In genomic region chr16:71808593-71809449, GRCh38 we compare ENCODE assay signal across 1 cellular context.
TF ChIP-seq lines count a peak whose summit lies in the region.

AP1G1 (minus strand) TSS chr16:71808834; CDS start chr16:71789479, 19,355 bp downstream.

TF ChIP-seq in HepG2, 621 proteins besides CTCF, POLR2A, EP300 and RAD21 (continued from another document and continues in another):
- peak; percentile 42; the same call in 1 of the 2 replicates for TF ChIP-seq MYC (CRISPR knock-in tag; IDR thresholded peaks at IDR 0.05; ENCODE audit: borderline replicate concordance)
- no peak for TF ChIP-seq TIGD3 (CRISPR knock-in tag; IDR thresholded peaks at IDR 0.05; ENCODE audit: borderline replicate concordance)
- TF ChIP-seq HOMEZ (CRISPR knock-in tag; IDR thresholded peaks at IDR 0.05; ENCODE audit: low read depth) = peak; percentile 81; the same call in 1 of the 2 replicates
- peak; percentile 84 for TF ChIP-seq ERF (CRISPR knock-in tag; IDR thresholded peaks at IDR 0.05)
- TF ChIP-seq NFYC (CRISPR knock-in tag; IDR thresholded peaks at IDR 0.05) = peak; percentile 73
- TF ChIP-seq NFATC3 (CRISPR knock-in tag; IDR thresholded peaks at IDR 0.05) = no peak; the same call in 1 of the 2 replicates
- peak; percentile 41; the same call in 1 of the 3 replicates for TF ChIP-seq MXI1 (IDR thresholded peaks at IDR 0.05; ENCODE audit: borderline replicate concordance, low read depth, low read length)
- peak; percentile 74; the same call in 1 of the 2 replicates for TF ChIP-seq ZBTB37 (CRISPR knock-in tag; IDR thresholded peaks at IDR 0.05)
- TF ChIP-seq FOXC1 (CRISPR knock-in tag; IDR thresholded peaks at IDR 0.05; ENCODE audit: borderline replicate concordance) = peak; percentile 83; the same call in 1 of the 2 replicates
- TF ChIP-seq ZNF576 (CRISPR knock-in tag; IDR thresholded peaks at IDR 0.05) = 0 out of 2 replicates have a peak, but pooled peaks have one; percentile 63
- TF ChIP-seq TBL1XR1 (IDR thresholded peaks at IDR 0.05; ENCODE audit: borderline replicate concordance, low read length, partially characterized antibody) = peak; percentile 24
- peak; percentile 53; the same call in 1 of the 2 replicates for TF ChIP-seq ZNF276 (CRISPR knock-in tag; IDR thresholded peaks at IDR 0.05; ENCODE audit: low read depth)
- peak; percentile 95 for TF ChIP-seq POGZ (CRISPR knock-in tag; IDR thresholded peaks at IDR 0.05)
- TF ChIP-seq HNRNPK (IDR thresholded peaks at IDR 0.05; ENCODE audit: low read depth, low read length, poor library complexity, severe bottlenecking) = peak; percentile 67
- TF ChIP-seq ATF1 (CRISPR knock-in tag; IDR thresholded peaks at IDR 0.05) = peak; percentile 99
- peak; percentile 24 for TF ChIP-seq MIXL1 (CRISPR knock-in tag; IDR thresholded peaks at IDR 0.05)
- TF ChIP-seq NR2F1 (CRISPR knock-in tag; IDR thresholded peaks at IDR 0.05) = no peak
- TF ChIP-seq ZNF280B (CRISPR knock-in tag; IDR thresholded peaks at IDR 0.05; ENCODE audit: borderline replicate concordance) = peak; percentile 74; the same call in 1 of the 2 replicates
- no peak; the same call in 1 of the 2 replicates for TF ChIP-seq TBX2 (CRISPR knock-in tag; IDR thresholded peaks at IDR 0.05; ENCODE audit: borderline replicate concordance)
- peak; percentile 98 for TF ChIP-seq KMT2B (CRISPR knock-in tag; IDR thresholded peaks at IDR 0.05)
- peak; percentile 95 for TF ChIP-seq GATAD1 (CRISPR knock-in tag; IDR thresholded peaks at IDR 0.05)
- TF ChIP-seq ZNF280D (CRISPR knock-in tag; IDR thresholded peaks at IDR 0.05) = peak; percentile 32; the same call in 1 of the 2 replicates
- TF ChIP-seq ISX (CRISPR knock-in tag; conservative IDR thresholded peaks at IDR 0.05) = 0 out of 2 replicates have a peak, but pooled peaks have one; percentile 25
- no peak; the same call in 1 of the 2 replicates for TF ChIP-seq ZNF563 (CRISPR knock-in tag; IDR thresholded peaks at IDR 0.05)
- TF ChIP-seq ZBTB1 (CRISPR knock-in tag; IDR thresholded peaks at IDR 0.05; ENCODE audit: borderline replicate concordance) = no peak
- 0 out of 2 replicates have a peak, but pooled peaks have one; percentile 79 for TF ChIP-seq POLR2AphosphoS2 (IDR thresholded peaks at IDR 0.05; ENCODE audit: low read depth, low read length)
- no peak for TF ChIP-seq ZNF552 (CRISPR knock-in tag; IDR thresholded peaks at IDR 0.05; ENCODE audit: borderline replicate concordance)
- TF ChIP-seq KAT8 (CRISPR knock-in tag; IDR thresholded peaks at IDR 0.05) = peak; percentile 98
- peak; percentile 65 for TF ChIP-seq GABPA (IDR thresholded peaks at IDR 0.05; ENCODE audit: low read depth, low read length)
- peak; percentile 82 for TF ChIP-seq GABPA (CRISPR knock-in tag; IDR thresholded peaks at IDR 0.05; ENCODE audit: low read depth)
- peak; percentile 81; the same call in 1 of the 2 replicates for TF ChIP-seq ZNF20 (CRISPR knock-in tag; IDR thresholded peaks at IDR 0.05)
- TF ChIP-seq POLR2G (IDR thresholded peaks at IDR 0.05; ENCODE audit: low read depth, low read length) = peak; percentile 84
- no peak; the same call in 1 of the 2 replicates for TF ChIP-seq EHMT2 (IDR thresholded peaks at IDR 0.05; ENCODE audit: borderline replicate concordance, low read depth, low read length)
- TF ChIP-seq ZBTB40 (IDR thresholded peaks at IDR 0.05) = no peak
- TF ChIP-seq ZBTB40 (CRISPR knock-in tag; IDR thresholded peaks at IDR 0.05) = peak; percentile 76; the same call in 1 of the 2 replicates
- TF ChIP-seq IRF1 (CRISPR knock-in tag; IDR thresholded peaks at IDR 0.05; ENCODE audit: low read depth) = no peak
- TF ChIP-seq XBP1 (CRISPR knock-in tag; IDR thresholded peaks at IDR 0.05) = peak; percentile 87; the same call in 1 of the 2 replicates
- no peak; the same call in 1 of the 2 replicates for TF ChIP-seq ZNF703 (CRISPR knock-in tag; IDR thresholded peaks at IDR 0.05; ENCODE audit: borderline replicate concordance)
